In the genomic region with DNA sequence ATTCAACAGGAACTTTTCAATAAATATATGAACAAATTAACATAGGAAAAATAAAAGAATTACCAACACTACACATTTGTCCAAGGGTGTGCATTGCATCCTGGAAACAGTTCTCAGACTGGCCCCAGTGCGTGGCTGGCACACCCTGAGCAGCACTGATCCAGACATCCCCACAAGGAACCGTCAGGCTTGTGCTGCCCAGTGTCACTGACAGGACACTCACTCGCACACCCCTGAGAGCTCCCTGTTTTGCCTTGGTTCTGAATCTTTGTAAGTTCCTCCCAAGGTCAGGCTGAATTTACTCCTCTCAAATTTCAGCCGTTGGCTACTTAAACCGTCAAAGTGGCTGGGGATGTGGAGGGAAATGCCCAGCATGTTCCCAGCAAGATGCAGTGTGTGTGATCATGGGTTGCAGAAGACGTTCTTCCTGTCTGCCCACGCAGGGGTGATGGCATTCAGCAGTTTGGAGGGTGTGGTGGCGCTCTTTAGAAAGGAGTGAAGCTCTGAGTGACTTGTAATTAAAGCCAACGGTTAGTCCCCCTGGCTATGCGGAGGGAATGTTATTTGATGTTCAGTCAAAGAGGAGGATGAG, we compare ENCODE assay signal across 8 cellular contexts. TPM values are rescaled to one million over a fixed set of nuclear protein-coding genes. Genes with fewer than 3 reads are reported as not detected.
DNase-seq lines count a peak whose midpoint lies in the region; ATAC-seq, FAIRE-seq and TF ChIP-seq lines count a peak whose summit lies in the region.

No MANE protein-coding gene starts in this region.

- peak overlapping the region; percentile 92 to 94 for H3K4me3 ChIP-seq in kidney (ENCODE audit: low read length in 2 of 2)

- H3K4me3 Mint-ChIP-seq in activated naive CD8-positive, alpha-beta T cell treated with anti-CD3 and anti-CD28 coated beads, Interleukin-2, amount 50 U/mL, for 24 hours, result peak overlapping the region; percentile 89

- no peak for TF ChIP-seq CTCF in kidney (IDR thresholded peaks at IDR 0.05; ENCODE audit: borderline replicate concordance, extremely low read depth, insufficient read depth)

- H3K4me1 Mint-ChIP-seq in activated naive CD8-positive, alpha-beta T cell treated with anti-CD3 and anti-CD28 coated beads, Interleukin-2, amount 50 U/mL, for 24 hours, result peaks cover 81% of the 10 kb centered on the region

- peaks cover 2% of the 10 kb centered on the region for H3K36me3 Mint-ChIP-seq in activated naive CD8-positive, alpha-beta T cell treated with anti-CD3 and anti-CD28 coated beads, Interleukin-2, amount 50 U/mL, for 24 hours (ENCODE audit: low read depth)

- no peaks in the 10 kb centered on the region for H3K9me3 Mint-ChIP-seq in activated naive CD8-positive, alpha-beta T cell treated with anti-CD3 and anti-CD28 coated beads, Interleukin-2, amount 50 U/mL, for 24 hours

- H3K27ac Mint-ChIP-seq in activated naive CD8-positive, alpha-beta T cell treated with anti-CD3 and anti-CD28 coated beads, Interleukin-2, amount 50 U/mL, for 24 hours, result peak overlapping the region; percentile 99

- H3K4me1 ChIP-seq in kidney (ENCODE audit: control insufficient read depth in 1 of 2, insufficient read depth in 1 of 2, low read depth in 1 of 2, low read length in 2 of 2), result peaks cover 17 to 32% of the 10 kb centered on the region in 2 donors

- peaks cover 2% of the 10 kb centered on the region for H3K27me3 Mint-ChIP-seq in activated naive CD8-positive, alpha-beta T cell treated with anti-CD3 and anti-CD28 coated beads, Interleukin-2, amount 50 U/mL, for 24 hours

- ATAC-seq in SK-N-SH treated with all-trans-retinoic acid at 6 μM for 48 hours, result peak; percentile 10
- ATAC-seq in activated naive CD8-positive, alpha-beta T cell treated with anti-CD3 and anti-CD28 coated beads, Interleukin-2, amount 50 U/mL, for 24 hours, result peak; percentile 62
- ATAC-seq in GM21825 (IDR thresholded peaks at IDR 0.05; ENCODE audit: unreplicated experiment), result no peak

- DNase-seq in DMS 273 (lab: John Stamatoyannopoulos, UW; ENCODE audit: unreplicated experiment) (peak; percentile 36), DMS 273 treated with DMSO at 0.1 percent for 48 hours (lab: John Stamatoyannopoulos, UW) (no peak), kidney (peak; percentile 74), SHP77 (lab: John Stamatoyannopoulos, UW) (no peak)
- DNase-seq in activated naive CD8-positive, alpha-beta T cell treated with anti-CD3 and anti-CD28 coated beads, Interleukin-2, amount 50 U/mL, for 24 hours, result peak; percentile 80
- peak; percentile 86 for DNase-seq in stimulated activated CD4-positive, alpha-beta T cell treated with anti-CD3 and anti-CD28 coated beads, Interleukin-1b, Interleukin-23, amount 100 ng/mL, for 48 hours

- no peaks in the 10 kb centered on the region for H3K9me3 ChIP-seq in kidney (ENCODE audit: control insufficient read depth in 1 of 2, low read length in 2 of 2)

- peak overlapping the region; percentile 68 to 81 for H3K9ac ChIP-seq in kidney (ENCODE audit: low read length in 2 of 2)

- peak overlapping the region; percentile 84 to 92 for H3K27ac ChIP-seq in kidney (ENCODE audit: low read depth in 2 of 2, low read length in 2 of 2)

- intact Hi-C loops in kidney (cut with DNase I), result no loop called here

- FAIRE-seq in kidney (lab: Jason Lieb, UNC), result no peak

- H3K36me3 ChIP-seq in kidney (ENCODE audit: control insufficient read depth in 1 of 2, insufficient read depth in 2 of 2, low read length in 2 of 2), result no peaks in the 10 kb centered on the region

TF ChIP-seq in SK-N-SH treated with all-trans-retinoic acid at 6 μM for 48 hours, 23 proteins besides CTCF, POLR2A, EP300 and RAD21:
- 0 out of 2 replicates have a peak, but pooled peaks have one; percentile 32 for TF ChIP-seq ZFP3 (CRISPR knock-in tag; IDR thresholded peaks at IDR 0.05)
- TF ChIP-seq OSR1 (CRISPR knock-in tag; IDR thresholded peaks at IDR 0.05), result no peak

RNA-seq across cellular contexts. Expression of gene MT2A, which starts 1.7 kb away (rescaled TPM):
- 507 TPM for total RNA-seq in kidney
- polyA plus RNA-seq in kidney (ENCODE audit: insufficient read depth, low read depth, low replicate concordance), result 315 TPM

RNA-seq across cellular contexts. Expression of gene MT1E, which starts 15.5 kb away (rescaled TPM):
- total RNA-seq in kidney, result 258 TPM
- 191 TPM for polyA plus RNA-seq in kidney (ENCODE audit: insufficient read depth, low read depth, low replicate concordance)

RNA-seq across cellular contexts. Expression of gene MT3, which starts 20.8 kb away (rescaled TPM):
- not detected for total RNA-seq in kidney
- polyA plus RNA-seq in kidney (ENCODE audit: insufficient read depth, low read depth, low replicate concordance), result 25.5 TPM

RNA-seq across cellular contexts. Expression of gene MT1M, which starts 22.3 kb away (rescaled TPM):
- total RNA-seq in kidney, result 27.9 TPM
- polyA plus RNA-seq in kidney (ENCODE audit: insufficient read depth, low read depth, low replicate concordance), result 15.3 TPM

RNA-seq across cellular contexts. Expression of gene MT1A, which starts 28.4 kb away (rescaled TPM):
- 19.8 TPM for total RNA-seq in kidney
- 3.1 TPM for polyA plus RNA-seq in kidney (ENCODE audit: insufficient read depth, low read depth, low replicate concordance)

Comparison
In these comparisons a context has a peak if more than half of its experiments do, and no peak if none do; other contexts are left out.
1. DNase-seq: peak in DMS 273 (single experiment), activated naive CD8-positive, alpha-beta T cell treated with anti-CD3 and anti-CD28 coated beads, Interleukin-2, amount 50 U/mL, for 24 hours (single experiment), kidney (single experiment) and stimulated activated CD4-positive, alpha-beta T cell treated with anti-CD3 and anti-CD28 coated beads, Interleukin-1b, Interleukin-23, amount 100 ng/mL, for 48 hours (single experiment); none in DMS 273 treated with DMSO at 0.1 percent for 48 hours (single experiment) and SHP77 (0 of 2).